3 cellular contexts compared by ENCODE assay signal in genomic region chr2:88737385-88737784, GRCh38.
TF ChIP-seq lines count a peak whose summit lies in the region.

No MANE protein-coding gene starts in this region.

TF ChIP-seq in liver, 16 proteins besides CTCF, POLR2A, EP300 and RAD21:
- TF ChIP-seq HNF4G (IDR thresholded peaks at IDR 0.05) (no peak), REST (IDR thresholded peaks at IDR 0.05) (no peak), SP1 (IDR thresholded peaks at IDR 0.05) (peak; percentile 6), NR2F2 (IDR thresholded peaks at IDR 0.05) (peak; percentile 69)

TF ChIP-seq in HepG2, 621 proteins besides CTCF, POLR2A, EP300 and RAD21:
- TF ChIP-seq SATB2 (CRISPR knock-in tag; IDR thresholded peaks at IDR 0.05) = no peak
- TF ChIP-seq MYC (CRISPR knock-in tag; IDR thresholded peaks at IDR 0.05; ENCODE audit: borderline replicate concordance) = no peak
- no peak for TF ChIP-seq NFYB (CRISPR knock-in tag; IDR thresholded peaks at IDR 0.05)
- no peak for TF ChIP-seq CBX5 (CRISPR knock-in tag; IDR thresholded peaks at IDR 0.05; ENCODE audit: borderline replicate concordance)
- no peak for TF ChIP-seq KLF16 (CRISPR knock-in tag; IDR thresholded peaks at IDR 0.05)
- no peak for TF ChIP-seq ZFP91 (CRISPR knock-in tag; IDR thresholded peaks at IDR 0.05; ENCODE audit: borderline replicate concordance)
- no peak for TF ChIP-seq RARG (CRISPR knock-in tag; IDR thresholded peaks at IDR 0.05; ENCODE audit: low read depth)
- no peak for TF ChIP-seq ZNF672 (CRISPR knock-in tag; IDR thresholded peaks at IDR 0.05)
- TF ChIP-seq WIZ (CRISPR knock-in tag; IDR thresholded peaks at IDR 0.05) = no peak
- no peak for TF ChIP-seq HNRNPL (IDR thresholded peaks at IDR 0.05; ENCODE audit: low read depth, low read length)
- no peak for TF ChIP-seq ZC3H13 (CRISPR knock-in tag; IDR thresholded peaks at IDR 0.05)
TF ChIP-seq in HepG2: peak in this region for 0.

TF ChIP-seq in GM12878, 131 proteins besides CTCF, POLR2A, EP300 and RAD21:
- TF ChIP-seq RUNX3 (IDR thresholded peaks at IDR 0.05; ENCODE audit: low read length) (peak; percentile 36; the same call in 1 of the 2 replicates), JUNB (IDR thresholded peaks at IDR 0.05) (peak; percentile 62), ZNF384 (IDR thresholded peaks at IDR 0.05; ENCODE audit: borderline replicate concordance, low read depth, low read length) (0 out of 2 replicates have a peak, but pooled peaks have one; percentile 15), MEF2A (IDR thresholded peaks at IDR 0.05; ENCODE audit: insufficient read depth, low read depth, low read length) (peak; percentile 84), CREM (IDR thresholded peaks at IDR 0.05; ENCODE audit: low read depth) (no peak), JUND (IDR thresholded peaks at IDR 0.05; ENCODE audit: low read depth, low read length) (no peak), PKNOX1 (IDR thresholded peaks at IDR 0.05) (peak; percentile 50; the same call in 1 of the 2 replicates), NR2C1 (IDR thresholded peaks at IDR 0.05) (no peak)
TF ChIP-seq in GM12878: peak in this region for 5.
